18 cellular contexts compared by ENCODE assay signal in genomic region chr12:57513266-57513665, GRCh38. TPM values are rescaled to one million over a fixed set of nuclear protein-coding genes. Genes with fewer than 3 reads are reported as not detected.
A peak's percentile ranks its signal among the peaks of the same experiment; 100 is the strongest.
DNase-seq lines count a peak whose midpoint lies in the region; ATAC-seq and TF ChIP-seq lines count a peak whose summit lies in the region.
"Had no signal": no experiment of that assay in that cellular context is flagged by ENCODE, and none has a peak within 500 bp of the region (broad histone marks: within the 10 kb centered on the region; RNA-seq: fewer than 3 reads in every experiment).

No MANE protein-coding gene starts in this region.

- H3K27ac ChIP-seq in neural progenitor cell, result no peak overlapping the region

- peaks cover 7 to 14% of the 10 kb centered on the region in 2 donors for H3K4me1 Mint-ChIP-seq in natural killer cell
- H3K4me1 Mint-ChIP-seq in natural killer cell treated with Interleukin-12 subunit alpha and Interleukin-12 subunit beta and Interleukin-15 and Interleukin-18, amount 100 ng/mL, for 72 hours (ENCODE audit: low read depth in 2 of 2), result peaks cover 15 to 33% of the 10 kb centered on the region in 2 donors
- H3K4me1 Mint-ChIP-seq in activated CD8-positive, alpha-beta T cell treated with anti-CD3 and anti-CD28 coated beads for 36 hours (ENCODE audit: low read depth), result peaks cover 20% of the 10 kb centered on the region
- peaks cover 9 to 10% of the 10 kb centered on the region in 2 donors for H3K4me1 Mint-ChIP-seq in effector memory CD8-positive, alpha-beta T cell (ENCODE audit: low read depth in 2 of 2)
- peaks cover 9 to 27% of the 10 kb centered on the region in 2 donors for H3K4me1 Mint-ChIP-seq in stimulated activated naive B cell treated with anti-CD40 and anti-IgM and Interleukin-4, amounts not matched to agents 10 μg/mL and 1 μg/mL and 100 μg/mL, for 72 hours
- peaks cover 2% of the 10 kb centered on the region for H3K4me1 Mint-ChIP-seq in neural progenitor cell

- H3K27ac Mint-ChIP-seq in natural killer cell (peak overlapping the region; percentile 26 to 60), neural progenitor cell (no peak overlapping the region)
- H3K27ac Mint-ChIP-seq in natural killer cell treated with Interleukin-12 subunit alpha and Interleukin-12 subunit beta and Interleukin-15 and Interleukin-18, amount 100 ng/mL, for 72 hours, result peak overlapping the region in 1 of 2 donors; percentile 70
- H3K27ac Mint-ChIP-seq in activated CD8-positive, alpha-beta T cell treated with anti-CD3 and anti-CD28 coated beads for 36 hours, result peak overlapping the region; percentile 57
- peak overlapping the region; percentile 17 to 84 for H3K27ac Mint-ChIP-seq in effector memory CD8-positive, alpha-beta T cell
- H3K27ac Mint-ChIP-seq in stimulated activated naive B cell treated with anti-CD40 and anti-IgM and Interleukin-4, amounts not matched to agents 10 μg/mL and 1 μg/mL and 100 μg/mL, for 72 hours, result peak overlapping the region; percentile 33
- H3K27ac Mint-ChIP-seq: HFFc6 had no signal

- H3K9me3 ChIP-seq in neural progenitor cell (ENCODE audit: low read depth) (no peaks in the 10 kb centered on the region), BE2C (no peaks in the 10 kb centered on the region)

- H3K4me3 ChIP-seq in neural progenitor cell (no peak overlapping the region), BE2C (ENCODE audit: low read depth, low read length) (no peak overlapping the region)

- intact Hi-C loops in natural killer cell (cut with micrococcal nuclease), result no loop called here
- intact Hi-C loops in activated CD8-positive, alpha-beta T cell treated with anti-CD3 and anti-CD28 coated beads for 36 hours (cut with micrococcal nuclease), result no loop called here

- peaks cover 5% of the 10 kb centered on the region for H4K20me1 ChIP-seq in neural progenitor cell (ENCODE audit: low read depth)

- peaks cover 3% of the 10 kb centered on the region for H3K79me2 ChIP-seq in neural progenitor cell (ENCODE audit: low read depth)

- H3K9me3 Mint-ChIP-seq in natural killer cell (no peaks in the 10 kb centered on the region), neural progenitor cell (no peaks in the 10 kb centered on the region)
- H3K9me3 Mint-ChIP-seq in natural killer cell treated with Interleukin-12 subunit alpha and Interleukin-12 subunit beta and Interleukin-15 and Interleukin-18, amount 100 ng/mL, for 72 hours, result no peaks in the 10 kb centered on the region
- no peaks in the 10 kb centered on the region for H3K9me3 Mint-ChIP-seq in activated CD8-positive, alpha-beta T cell treated with anti-CD3 and anti-CD28 coated beads for 36 hours
- no peaks in the 10 kb centered on the region for H3K9me3 Mint-ChIP-seq in effector memory CD8-positive, alpha-beta T cell
- H3K9me3 Mint-ChIP-seq in stimulated activated naive B cell treated with anti-CD40 and anti-IgM and Interleukin-4, amounts not matched to agents 10 μg/mL and 1 μg/mL and 100 μg/mL, for 72 hours, result no peaks in the 10 kb centered on the region
- H3K9me3 Mint-ChIP-seq: HFFc6 had no signal

- no peak for ATAC-seq in natural killer cell
- ATAC-seq in natural killer cell treated with Interleukin-12 subunit alpha and Interleukin-12 subunit beta and Interleukin-15 and Interleukin-18, amount 100 ng/mL, for 72 hours, result no peak
- ATAC-seq in activated CD8-positive, alpha-beta T cell treated with anti-CD3 and anti-CD28 coated beads for 36 hours, result no peak
- no peak for ATAC-seq in effector memory CD8-positive, alpha-beta T cell (replicated peaks)
- no peak for ATAC-seq in stimulated activated naive B cell treated with anti-CD40 and anti-IgM and Interleukin-4, amounts not matched to agents 10 μg/mL and 1 μg/mL and 100 μg/mL, for 72 hours (replicated peaks)
- no peak for ATAC-seq in HG02642 (IDR thresholded peaks at IDR 0.05; ENCODE audit: poor library complexity, unreplicated experiment)

- no peak overlapping the region for H2AFZ ChIP-seq in neural progenitor cell (replicated peaks)

- H3F3A ChIP-seq in neural progenitor cell (ENCODE audit: low read depth), result peaks cover 6% of the 10 kb centered on the region

- peaks cover 14% of the 10 kb centered on the region for H3K36me3 ChIP-seq in neural progenitor cell
- H3K36me3 ChIP-seq in BE2C, result peaks cover 92% of the 10 kb centered on the region

- TF ChIP-seq CTCF in natural killer cell (IDR thresholded peaks at IDR 0.05), result no peak
- TF ChIP-seq CTCF in activated CD8-positive, alpha-beta T cell treated with anti-CD3 and anti-CD28 coated beads for 36 hours (IDR thresholded peaks at IDR 0.05), result no peak
- TF ChIP-seq CTCF in neural progenitor cell (IDR thresholded peaks at IDR 0.05), result no peak
- TF ChIP-seq CTCF in BE2C (IDR thresholded peaks at IDR 0.05; ENCODE audit: low read depth, low read length), result no peak

- POLR2A ChIA-PET in activated CD8-positive, alpha-beta T cell treated with anti-CD3 and anti-CD28 coated beads for 36 hours (lab: Charles Lee), result interaction anchor here (0.8 to 2.0 kb wide), 3 partner anchors 8 to 33 kb away, joined by 3 to 6 read pairs (median 4); partner anchors contain the start of genes ARHGAP9 and MARS1

- DNase-seq in natural killer cell, result no peak
- DNase-seq in natural killer cell treated with Interleukin-12 subunit alpha and Interleukin-12 subunit beta and Interleukin-15 and Interleukin-18, amount 100 ng/mL, for 72 hours (ENCODE audit: low spot score), result no peak
- no peak for DNase-seq in activated CD8-positive, alpha-beta T cell treated with anti-CD3 and anti-CD28 coated beads for 36 hours
- DNase-seq in effector memory CD8-positive, alpha-beta T cell, result no peak
- DNase-seq in stimulated activated naive B cell treated with anti-CD40 and anti-IgM and Interleukin-4, amounts not matched to agents 10 μg/mL and 1 μg/mL and 100 μg/mL, for 72 hours, result no peak
- no peak for DNase-seq in neural progenitor cell (ENCODE audit: low spot score)
- DNase-seq in BE2C, result no peak
- DNase-seq: ACHN, DMS153, EL, GOT3, HFFc6, KG1, NCI-H1092, NCI-H2107, NCI-H774 had no signal

- H3K36me3 Mint-ChIP-seq in natural killer cell, result peaks cover 26% of the 10 kb centered on the region
- H3K36me3 Mint-ChIP-seq in natural killer cell treated with Interleukin-12 subunit alpha and Interleukin-12 subunit beta and Interleukin-15 and Interleukin-18, amount 100 ng/mL, for 72 hours, result peaks cover 46% of the 10 kb centered on the region
- H3K36me3 Mint-ChIP-seq in activated CD8-positive, alpha-beta T cell treated with anti-CD3 and anti-CD28 coated beads for 36 hours (ENCODE audit: low read depth), result peaks cover 68% of the 10 kb centered on the region
- peaks cover 91% of the 10 kb centered on the region for H3K36me3 Mint-ChIP-seq in effector memory CD8-positive, alpha-beta T cell (ENCODE audit: insufficient read depth)
- peaks cover 58 to 71% of the 10 kb centered on the region in 2 donors for H3K36me3 Mint-ChIP-seq in stimulated activated naive B cell treated with anti-CD40 and anti-IgM and Interleukin-4, amounts not matched to agents 10 μg/mL and 1 μg/mL and 100 μg/mL, for 72 hours
- peaks cover 50% of the 10 kb centered on the region for H3K36me3 Mint-ChIP-seq in neural progenitor cell

- no peak overlapping the region for H3K9ac ChIP-seq in neural progenitor cell

- no peak overlapping the region for H3K4me2 ChIP-seq in neural progenitor cell

- H3K27me3 ChIP-seq in neural progenitor cell (no peaks in the 10 kb centered on the region), BE2C (no peaks in the 10 kb centered on the region)

- H3K27me3 Mint-ChIP-seq in natural killer cell (ENCODE audit: low read depth in 2 of 2) (no peaks in the 10 kb centered on the region), neural progenitor cell (ENCODE audit: insufficient read depth, low read depth) (no peaks in the 10 kb centered on the region)
- H3K27me3 Mint-ChIP-seq in natural killer cell treated with Interleukin-12 subunit alpha and Interleukin-12 subunit beta and Interleukin-15 and Interleukin-18, amount 100 ng/mL, for 72 hours, result no peaks in the 10 kb centered on the region
- no peaks in the 10 kb centered on the region for H3K27me3 Mint-ChIP-seq in activated CD8-positive, alpha-beta T cell treated with anti-CD3 and anti-CD28 coated beads for 36 hours
- H3K27me3 Mint-ChIP-seq in effector memory CD8-positive, alpha-beta T cell, result no peaks in the 10 kb centered on the region
- H3K27me3 Mint-ChIP-seq in stimulated activated naive B cell treated with anti-CD40 and anti-IgM and Interleukin-4, amounts not matched to agents 10 μg/mL and 1 μg/mL and 100 μg/mL, for 72 hours, result no peaks in the 10 kb centered on the region

- H3K4me3 Mint-ChIP-seq in natural killer cell (no peak overlapping the region), neural progenitor cell (no peak overlapping the region)
- H3K4me3 Mint-ChIP-seq in natural killer cell treated with Interleukin-12 subunit alpha and Interleukin-12 subunit beta and Interleukin-15 and Interleukin-18, amount 100 ng/mL, for 72 hours, result no peak overlapping the region
- H3K4me3 Mint-ChIP-seq in activated CD8-positive, alpha-beta T cell treated with anti-CD3 and anti-CD28 coated beads for 36 hours, result no peak overlapping the region
- no peak overlapping the region for H3K4me3 Mint-ChIP-seq in effector memory CD8-positive, alpha-beta T cell
- no peak overlapping the region for H3K4me3 Mint-ChIP-seq in stimulated activated naive B cell treated with anti-CD40 and anti-IgM and Interleukin-4, amounts not matched to agents 10 μg/mL and 1 μg/mL and 100 μg/mL, for 72 hours
- H3K4me3 Mint-ChIP-seq: HFFc6 had no signal

- H3K4me1 ChIP-seq in neural progenitor cell (no peaks in the 10 kb centered on the region), BE2C (no peaks in the 10 kb centered on the region; the same call in none of the 2 replicates)

- CTCF ChIA-PET in activated CD8-positive, alpha-beta T cell treated with anti-CD3 and anti-CD28 coated beads for 36 hours (lab: Charles Lee), result interaction anchor here (1.0 kb wide), 1 partner anchor 54 kb away, joined by 3 read pairs; the partner anchor contains the start of gene GLI1

RNA-seq across cellular contexts. Expression of gene DDIT3, which starts 7.0 kb away (rescaled TPM):
- 100 to 1,000 TPM; 117 to 318 (median 182) TPM for total RNA-seq in natural killer cell
- total RNA-seq in natural killer cell treated with Interleukin-12 subunit alpha and Interleukin-12 subunit beta and Interleukin-15 and Interleukin-18, amount 100 ng/mL, for 72 hours, result 10 to 100 TPM; 22.2 to 39.8 TPM
- total RNA-seq in activated CD8-positive, alpha-beta T cell treated with anti-CD3 and anti-CD28 coated beads for 36 hours, result 10 to 100 TPM; 28.0 TPM
- 2.3 and 4.3 TPM in 2 replicates for total RNA-seq in neural progenitor cell (ENCODE audit: low replicate concordance)
- polyA plus RNA-seq in BE2C (2012; ENCODE audit: insufficient read depth, insufficient read length, low read depth), result 134 TPM

RNA-seq across cellular contexts. Expression of gene MBD6, which starts 9.4 kb away (rescaled TPM):
- total RNA-seq in natural killer cell (100 to 1,000 TPM; 130 to 142 (median 139) TPM), neural progenitor cell (ENCODE audit: low replicate concordance) (3.6 and 5.4 TPM in 2 replicates)
- total RNA-seq in natural killer cell treated with Interleukin-12 subunit alpha and Interleukin-12 subunit beta and Interleukin-15 and Interleukin-18, amount 100 ng/mL, for 72 hours, result 100 to 1,000 TPM in 1 of 2 donors, 10 to 100 TPM in 1; 94.1 to 123 TPM
- 10 to 100 TPM; 46.5 to 47.3 TPM for total RNA-seq in activated CD8-positive, alpha-beta T cell treated with anti-CD3 and anti-CD28 coated beads for 36 hours
- polyA plus RNA-seq in BE2C (2012; ENCODE audit: insufficient read depth, insufficient read length, low read depth), result 110 TPM

RNA-seq across cellular contexts. Expression of gene MARS1, which starts 25.4 kb away (rescaled TPM):
- 100 to 1,000 TPM; 200 to 237 (median 218) TPM for total RNA-seq in natural killer cell
- total RNA-seq in natural killer cell treated with Interleukin-12 subunit alpha and Interleukin-12 subunit beta and Interleukin-15 and Interleukin-18, amount 100 ng/mL, for 72 hours, result 100 to 1,000 TPM; 336 to 446 TPM
- total RNA-seq in activated CD8-positive, alpha-beta T cell treated with anti-CD3 and anti-CD28 coated beads for 36 hours, result 100 to 1,000 TPM; 343 to 345 TPM
- total RNA-seq in neural progenitor cell (ENCODE audit: low replicate concordance), result 109 and 116 TPM in 2 replicates
- 846 TPM for polyA plus RNA-seq in BE2C (2012; ENCODE audit: insufficient read depth, insufficient read length, low read depth)

RNA-seq across cellular contexts. Expression of gene ARHGAP9, which starts 33.6 kb away (rescaled TPM):
- 1,000 to 10,000 TPM in 2 of 3 donors, 100 to 1,000 TPM in 1; 558 to 1,091 (median 1,015) TPM for total RNA-seq in natural killer cell
- total RNA-seq in natural killer cell treated with Interleukin-12 subunit alpha and Interleukin-12 subunit beta and Interleukin-15 and Interleukin-18, amount 100 ng/mL, for 72 hours, result 100 to 1,000 TPM; 138 to 154 TPM
- total RNA-seq in activated CD8-positive, alpha-beta T cell treated with anti-CD3 and anti-CD28 coated beads for 36 hours, result 100 to 1,000 TPM; 125 to 128 TPM
- 0.62 TPM in 1 of 2 replicates, not detected in the other for total RNA-seq in neural progenitor cell (ENCODE audit: low replicate concordance)
- polyA plus RNA-seq in BE2C (2012; ENCODE audit: insufficient read depth, insufficient read length, low read depth), result 1.4 TPM
- total RNA-seq: NCI-H460 had no signal

RNA-seq across cellular contexts. Expression of gene DCTN2, which starts 33.7 kb away (rescaled TPM):
- total RNA-seq in natural killer cell (10 to 100 TPM; 65.5 to 76.5 (median 71.8) TPM), neural progenitor cell (ENCODE audit: low replicate concordance) (147 and 192 TPM in 2 replicates)
- 10 to 100 TPM; 94.2 to 98.7 TPM for total RNA-seq in natural killer cell treated with Interleukin-12 subunit alpha and Interleukin-12 subunit beta and Interleukin-15 and Interleukin-18, amount 100 ng/mL, for 72 hours
- 10 to 100 TPM; 66.2 to 68.6 TPM for total RNA-seq in activated CD8-positive, alpha-beta T cell treated with anti-CD3 and anti-CD28 coated beads for 36 hours
- polyA plus RNA-seq in BE2C (2012; ENCODE audit: insufficient read depth, insufficient read length, low read depth), result 94.2 TPM
